8 cellular contexts compared by ENCODE assay signal in the genomic region with DNA sequence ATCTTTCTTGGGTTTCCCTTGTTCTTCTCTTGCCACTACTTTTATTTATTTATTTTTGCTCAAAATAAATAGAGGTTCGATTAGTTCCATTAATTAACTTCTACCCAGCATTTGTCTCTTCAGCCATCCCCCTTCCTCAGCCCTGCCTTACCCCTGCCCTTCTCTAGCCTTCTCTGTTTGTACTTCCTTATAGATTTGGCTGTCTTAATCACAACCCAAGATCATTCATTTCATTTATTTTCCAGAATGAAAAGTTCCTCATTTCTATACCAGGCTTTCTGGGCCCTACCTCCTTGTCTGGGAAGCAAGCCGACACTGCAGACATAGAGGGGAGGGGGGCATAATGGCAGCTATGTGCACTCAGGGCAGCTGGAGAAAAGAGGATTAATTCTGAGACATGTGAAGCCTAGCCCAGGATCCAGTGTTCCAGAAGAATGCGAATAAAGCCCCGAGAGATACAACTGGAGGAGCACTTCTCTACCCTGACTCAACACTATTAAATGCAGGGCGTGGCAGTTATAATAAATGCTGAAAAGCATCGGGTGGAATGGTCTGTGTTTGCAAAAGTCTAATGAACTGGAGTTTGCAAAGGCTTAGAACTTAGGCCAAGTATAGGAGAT. TPM values are rescaled to one million over a fixed set of nuclear protein-coding genes. Genes with fewer than 3 reads are reported as not detected.
A peak's percentile ranks its signal among the peaks of the same experiment; 100 is the strongest.
DNase-seq lines count a peak whose midpoint lies in the region; ATAC-seq and TF ChIP-seq lines count a peak whose summit lies in the region.

No MANE protein-coding gene starts in this region.

- no peak for TF ChIP-seq CTCF in AG10803 (conservative IDR thresholded peaks at IDR 0.05; ENCODE audit: low read length)
- no peak for TF ChIP-seq CTCF in breast epithelium (IDR thresholded peaks at IDR 0.05)
- no peak for TF ChIP-seq CTCF in mesothelial cell of epicardium (IDR thresholded peaks at IDR 0.05; ENCODE audit: unreplicated experiment)

- DNase-seq in AG10803 (ENCODE audit: low read depth), result peak; percentile 78
- DNase-seq in LHCN-M2 (ENCODE audit: low read depth), result peak; percentile 90
- no peak for DNase-seq in breast epithelium (ENCODE audit: low spot score in 2 of 2)
- DNase-seq in mesothelial cell of epicardium (ENCODE audit: low spot score in 2 of 2, unreplicated experiment in 2 of 2), result no peak
- DNase-seq in KG1 (lab: John Stamatoyannopoulos, UW), result no peak
- DNase-seq in SK-N-DZ (ENCODE audit: low spot score), result no peak

- ATAC-seq in HG03354 (IDR thresholded peaks at IDR 0.05; ENCODE audit: poor library complexity, severe bottlenecking, unreplicated experiment) (no peak), HG02623 (IDR thresholded peaks at IDR 0.05; ENCODE audit: unreplicated experiment) (no peak)

- peaks cover 0 to 25% of the 10 kb centered on the region in 2 donors for H3K4me1 ChIP-seq in breast epithelium

- no peaks in the 10 kb centered on the region for H3K9me3 Mint-ChIP-seq in mesothelial cell of epicardium

- no peak for TF ChIP-seq POLR2A in breast epithelium (IDR thresholded peaks at IDR 0.05)

- H3K4me3 Mint-ChIP-seq in mesothelial cell of epicardium, result no peak overlapping the region

- H3K9me3 ChIP-seq in breast epithelium, result no peaks in the 10 kb centered on the region

- peak overlapping the region; percentile 76 to 85 for H3K27ac ChIP-seq in breast epithelium

- H3K27me3 ChIP-seq in breast epithelium, result no peaks in the 10 kb centered on the region

- H3K27me3 Mint-ChIP-seq in mesothelial cell of epicardium (ENCODE audit: low read depth), result no peaks in the 10 kb centered on the region

- peaks cover 35% of the 10 kb centered on the region for H3K4me1 Mint-ChIP-seq in mesothelial cell of epicardium

- no peaks in the 10 kb centered on the region for H3K36me3 Mint-ChIP-seq in mesothelial cell of epicardium

- intact Hi-C loops in breast epithelium (cut with DNase I; ENCODE audit: low total_unique reads), result no loop called here

- H3K4me3 ChIP-seq in AG10803 (ENCODE audit: low read length) (no peak overlapping the region), breast epithelium (peak overlapping the region in 1 of 3 donors; percentile 3)

- peak overlapping the region; percentile 85 for H3K27ac Mint-ChIP-seq in mesothelial cell of epicardium

- no peaks in the 10 kb centered on the region for H3K36me3 ChIP-seq in breast epithelium

RNA-seq across cellular contexts. Expression of gene PDCD4, which starts 6.4 kb away (rescaled TPM):
- total RNA-seq in LHCN-M2 (2014; rRNA removed) (17.7 and 40.0 TPM in 2 replicates), breast epithelium (100 to 1,000 TPM; 101 to 319 (median 161) TPM), mesothelial cell of epicardium (142 to 157 TPM (median 145 TPM) in 3 replicates)
- 58.7 TPM for polyA plus RNA-seq in LHCN-M2 (2012)
- polyA plus RNA-seq in SK-N-DZ (2014; cell fraction: cytosol; rRNA removed), result 30.0 and 43.5 TPM in 2 replicates
- polyA plus RNA-seq in SK-N-DZ (2014; cell fraction: nucleus; rRNA removed), result 42.9 and 57.8 TPM in 2 replicates

RNA-seq across cellular contexts. Expression of gene BBIP1, which starts 53.7 kb away (rescaled TPM):
- total RNA-seq in LHCN-M2 (2014; rRNA removed), result 23.1 and 27.8 TPM in 2 replicates
- 22.5 TPM for polyA plus RNA-seq in LHCN-M2 (2012)
- 10 to 100 TPM; 20.0 to 35.0 (median 23.6) TPM for total RNA-seq in breast epithelium
- total RNA-seq in mesothelial cell of epicardium, result 16.3 to 18.6 TPM (median 16.5 TPM) in 3 replicates
- 48.6 and 48.7 TPM in 2 replicates for polyA plus RNA-seq in SK-N-DZ (2014; cell fraction: cytosol; rRNA removed)
- polyA plus RNA-seq in SK-N-DZ (2014; cell fraction: nucleus; rRNA removed), result 57.3 and 69.6 TPM in 2 replicates

RNA-seq across cellular contexts. Expression of gene SHOC2, which starts 54.1 kb away (rescaled TPM):
- total RNA-seq in LHCN-M2 (2014; rRNA removed) (28.9 and 36.2 TPM in 2 replicates), breast epithelium (10 to 100 TPM; 60.3 to 69.7 (median 65.9) TPM), mesothelial cell of epicardium (40.4 to 43.2 TPM (median 41.0 TPM) in 3 replicates)
- 16.0 TPM for polyA plus RNA-seq in LHCN-M2 (2012)
- 13.3 and 22.3 TPM in 2 replicates for polyA plus RNA-seq in SK-N-DZ (2014; cell fraction: cytosol; rRNA removed)
- polyA plus RNA-seq in SK-N-DZ (2014; cell fraction: nucleus; rRNA removed), result 10.2 and 10.6 TPM in 2 replicates

Comparison
In these comparisons a context has a peak if more than half of its experiments do, and no peak if none do; other contexts are left out.
1. DNase-seq: peak in AG10803 (single experiment) and LHCN-M2 (single experiment); none in breast epithelium (0 of 2), mesothelial cell of epicardium (0 of 2), KG1 (single experiment) and SK-N-DZ (single experiment).